ENCODE assay signal across 28 cellular contexts in the genomic region with DNA sequence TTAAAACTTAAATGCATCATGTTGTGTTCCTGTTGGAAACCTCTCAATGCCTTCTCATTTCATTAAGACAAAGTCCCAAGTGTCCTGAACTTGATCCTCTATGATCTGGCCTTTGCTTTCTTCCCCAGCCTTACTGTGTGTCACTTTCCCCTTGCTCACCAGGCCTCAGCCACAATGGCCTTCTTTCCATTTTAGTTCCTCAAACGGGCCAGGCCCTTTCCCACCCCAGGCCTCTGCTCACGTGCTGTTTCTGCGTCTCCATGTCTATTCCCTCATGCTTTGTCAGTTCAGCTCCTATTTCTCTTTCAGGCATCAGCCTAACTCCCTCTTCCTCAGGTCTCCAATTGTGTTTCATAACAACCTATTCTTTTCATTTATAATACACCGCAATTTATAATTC. TPM values are rescaled to one million over a fixed set of nuclear protein-coding genes. Genes with fewer than 3 reads are reported as not detected.
DNase-seq lines count a peak whose midpoint lies in the region; ATAC-seq and TF ChIP-seq lines count a peak whose summit lies in the region.
"Had no signal": no experiment of that assay in that cellular context is flagged by ENCODE, and none has a peak within 500 bp of the region (broad histone marks: within the 10 kb centered on the region; RNA-seq: fewer than 3 reads in every experiment).

No MANE protein-coding gene starts in this region.

- H3K27me3 ChIP-seq in CD4-positive, CD25-positive, alpha-beta regulatory T cell (ENCODE audit: control insufficient read depth, insufficient read depth, low read length): no peaks in the 10 kb centered on the region
- H3K27me3 ChIP-seq in GM23338 (ENCODE audit: insufficient read depth) (no peaks in the 10 kb centered on the region), neural progenitor cell (no peaks in the 10 kb centered on the region)
- H3K27me3 ChIP-seq: BLaER1 treated with 17β-estradiol and CSF1 and Interleukin-3, amounts not matched to agents 10 nM and 100 nM; cardiac muscle cell; tibial artery had no signal

- no peaks in the 10 kb centered on the region for H3K4me1 ChIP-seq in CD4-positive, CD25-positive, alpha-beta regulatory T cell (ENCODE audit: control insufficient read depth, insufficient read depth, low read length, poor library complexity, severe bottlenecking)
- H3K4me1 ChIP-seq in GM23338 (ENCODE audit: insufficient read depth) (peaks cover 6% of the 10 kb centered on the region), neural progenitor cell (peaks cover 6% of the 10 kb centered on the region)
- H3K4me1 ChIP-seq: BLaER1 treated with 17β-estradiol and CSF1 and Interleukin-3, amounts not matched to agents 10 nM and 100 nM; Caco-2; tibial artery had no signal

- H3K79me2 ChIP-seq in GM23338 (replicated peaks; ENCODE audit: insufficient read depth): no peaks in the 10 kb centered on the region
- no peaks in the 10 kb centered on the region for H3K79me2 ChIP-seq in neural progenitor cell (ENCODE audit: low read depth)

- no peak overlapping the region for H3K4me3 ChIP-seq in CD4-positive, CD25-positive, alpha-beta regulatory T cell (ENCODE audit: low read depth, low read length)
- H3K4me3 ChIP-seq in GM23338 (no peak overlapping the region), neural progenitor cell (no peak overlapping the region)
- H3K4me3 ChIP-seq: BLaER1 treated with 17β-estradiol and CSF1 and Interleukin-3, amounts not matched to agents 10 nM and 100 nM; cardiac muscle cell; tibial artery had no signal

- ATAC-seq in CD4-positive, CD25-positive, alpha-beta regulatory T cell (ENCODE audit: low read depth in 2 of 2): no peak
- ATAC-seq in GM23338: no peak
- ATAC-seq: activated CD4-positive, CD25-positive, alpha-beta regulatory T cell treated with anti-CD3 and anti-CD28 coated beads, Interleukin-2, amount 50 U/mL, for 24 hours; effector memory CD8-positive, alpha-beta T cell had no signal

- H4K20me1 ChIP-seq in GM23338 (replicated peaks; ENCODE audit: insufficient read depth) (no peaks in the 10 kb centered on the region), neural progenitor cell (ENCODE audit: low read depth) (no peaks in the 10 kb centered on the region)
- H4K20me1 ChIP-seq: BLaER1 treated with 17β-estradiol and CSF1 and Interleukin-3, amounts not matched to agents 10 nM and 100 nM had no signal

- H3K4me1 Mint-ChIP-seq in CD4-positive, CD25-positive, alpha-beta regulatory T cell: peaks cover 3 to 14% (median 7%) of the 10 kb centered on the region in 4 donors
- H3K4me1 Mint-ChIP-seq in GM23338: peaks cover 7% of the 10 kb centered on the region
- H3K4me1 Mint-ChIP-seq in neural progenitor cell: peaks cover 10% of the 10 kb centered on the region

- 0 out of 2 replicates have a peak, but pooled peaks cover 4% of the 10 kb centered on the region for H3K9me2 ChIP-seq in GM23338 (ENCODE audit: insufficient read depth)

- no peak overlapping the region for H3K27ac ChIP-seq in CD4-positive, CD25-positive, alpha-beta regulatory T cell (ENCODE audit: insufficient read depth, low read length, poor library complexity, severe bottlenecking)
- H3K27ac ChIP-seq in GM23338 (ENCODE audit: low read depth) (no peak overlapping the region), neural progenitor cell (no peak overlapping the region)
- H3K27ac ChIP-seq: BLaER1 treated with 17β-estradiol and CSF1 and Interleukin-3, amounts not matched to agents 10 nM and 100 nM; cardiac muscle cell; tibial artery had no signal

- no peaks in the 10 kb centered on the region for H3K36me3 ChIP-seq in CD4-positive, CD25-positive, alpha-beta regulatory T cell (ENCODE audit: control insufficient read depth, insufficient read depth, low read length)
- H3K36me3 ChIP-seq in GM23338 (ENCODE audit: insufficient read depth): no peaks in the 10 kb centered on the region
- H3K36me3 ChIP-seq in neural progenitor cell: no peaks in the 10 kb centered on the region
- H3K36me3 ChIP-seq: BLaER1 treated with 17β-estradiol and CSF1 and Interleukin-3, amounts not matched to agents 10 nM and 100 nM; cardiac muscle cell; tibial artery had no signal

- H3F3A ChIP-seq in GM23338 (replicated peaks; ENCODE audit: low read depth) (no peaks in the 10 kb centered on the region), neural progenitor cell (ENCODE audit: low read depth) (no peaks in the 10 kb centered on the region)

- H3K4me3 Mint-ChIP-seq in CD4-positive, CD25-positive, alpha-beta regulatory T cell: no peak overlapping the region
- no peak overlapping the region for H3K4me3 Mint-ChIP-seq in GM23338
- H3K4me3 Mint-ChIP-seq in neural progenitor cell: no peak overlapping the region
- H3K4me3 Mint-ChIP-seq: effector memory CD8-positive, alpha-beta T cell; neural crest cell; T-helper 1 cell treated with Interleukin-12 subunit alpha and Interleukin-12 subunit beta and Interleukin-4 antibody, amounts not matched to agents 30 μg/mL and 1 μg/mL, for 36 hours had no signal

- 0 out of 2 replicates have a peak overlapping the region, but pooled peaks have one; percentile 59 for H2AFZ ChIP-seq in GM23338
- H2AFZ ChIP-seq in neural progenitor cell (replicated peaks): no peak overlapping the region

- H3K36me3 Mint-ChIP-seq in CD4-positive, CD25-positive, alpha-beta regulatory T cell: no peaks in the 10 kb centered on the region
- H3K36me3 Mint-ChIP-seq in GM23338 (ENCODE audit: low read depth): no peaks in the 10 kb centered on the region
- no peaks in the 10 kb centered on the region for H3K36me3 Mint-ChIP-seq in neural progenitor cell

- H3K9ac ChIP-seq in neural progenitor cell: no peak overlapping the region
- H3K9ac ChIP-seq: BLaER1 treated with 17β-estradiol and CSF1 and Interleukin-3, amounts not matched to agents 10 nM and 100 nM had no signal

- no peak for TF ChIP-seq CTCF in GM23338 (conservative IDR thresholded peaks at IDR 0.05; ENCODE audit: low read depth in 2 of 2)
- TF ChIP-seq CTCF in neural progenitor cell (IDR thresholded peaks at IDR 0.05): no peak

- no peak for DNase-seq in CD4-positive, CD25-positive, alpha-beta regulatory T cell
- DNase-seq in GM23338 (ENCODE audit: low spot score): no peak
- peak; percentile 18 for DNase-seq in NOMO-1 treated with dmso at 0.1 percent for 144 hours (lab: John Stamatoyannopoulos, UW; ENCODE audit: unreplicated experiment)
- DNase-seq in neural progenitor cell (ENCODE audit: low spot score): no peak
- DNase-seq in pons (ENCODE audit: low spot score): no peak
- DNase-seq in activated CD4-positive, CD25-positive, alpha-beta regulatory T cell (lab: John Stamatoyannopoulos, UW): no peak
- no peak for DNase-seq in DMS153 (lab: John Stamatoyannopoulos, UW)
- DNase-seq: activated CD4-positive, alpha-beta T cell treated with anti-CD3 and anti-CD28 coated beads, Interleukin-2, amount 50 U/mL, for 48 hours; activated gamma-delta T cell treated with Interleukin-2 at 50 U/mL for 16 hours; activated T-cell treated with anti-CD3 and anti-CD28 coated beads, Interleukin-2, amount 50 U/mL, for 48 hours; Caco-2; cortex of kidney; effector memory CD8-positive, alpha-beta T cell; erythroblast; IMR-90; mesendoderm; NCI-H1105 treated with DMSO at 0.1 percent for 48 hours; NCI-H187 treated with DMSO at 0.1 percent for 48 hours; NCI-H526 treated with DMSO at 0.1 percent for 48 hours; posterior cingulate gyrus; stimulated activated CD4-positive, alpha-beta T cell treated with anti-CD3 and anti-CD28 coated beads, Interleukin-4, amount 100 ng/mL, for 1 hour; tibial artery had no signal

- H3K9me3 ChIP-seq in CD4-positive, CD25-positive, alpha-beta regulatory T cell (ENCODE audit: control insufficient read depth in 2 of 2, low read length in 2 of 2): no peaks in the 10 kb centered on the region
- H3K9me3 ChIP-seq in neural progenitor cell (ENCODE audit: low read depth): no peaks in the 10 kb centered on the region
- H3K9me3 ChIP-seq: BLaER1 treated with 17β-estradiol and CSF1 and Interleukin-3, amounts not matched to agents 10 nM and 100 nM; Caco-2; tibial artery had no signal

- H3K4me2 ChIP-seq in GM23338 (no peak overlapping the region), neural progenitor cell (no peak overlapping the region)

- no peaks in the 10 kb centered on the region for H3K27me3 Mint-ChIP-seq in CD4-positive, CD25-positive, alpha-beta regulatory T cell
- H3K27me3 Mint-ChIP-seq in GM23338 (ENCODE audit: insufficient read depth, low read depth, poor library complexity) (peaks cover 2% of the 10 kb centered on the region), neural progenitor cell (ENCODE audit: insufficient read depth, low read depth) (no peaks in the 10 kb centered on the region)
- H3K27me3 Mint-ChIP-seq: effector memory CD8-positive, alpha-beta T cell had no signal

- peaks cover 0 to 2% (median 0%) of the 10 kb centered on the region in 7 donors for H3K9me3 Mint-ChIP-seq in CD4-positive, CD25-positive, alpha-beta regulatory T cell
- H3K9me3 Mint-ChIP-seq in GM23338 (no peaks in the 10 kb centered on the region; the same call in 2 of the 3 replicates), neural progenitor cell (no peaks in the 10 kb centered on the region)

- peak overlapping the region in 2 of 3 donors; percentile 6 to 17 for H3K27ac Mint-ChIP-seq in CD4-positive, CD25-positive, alpha-beta regulatory T cell
- H3K27ac Mint-ChIP-seq in GM23338 (no peak overlapping the region), neural progenitor cell (peak overlapping the region; percentile 4)
- H3K27ac Mint-ChIP-seq: T-helper 1 cell treated with Interleukin-12 subunit alpha and Interleukin-12 subunit beta and Interleukin-4 antibody, amounts not matched to agents 30 μg/mL and 1 μg/mL, for 36 hours had no signal

TF ChIP-seq in GM23338, 12 proteins besides CTCF, POLR2A, EP300 and RAD21 (continues in another document):
- TF ChIP-seq POLR2AphosphoS5 (IDR thresholded peaks at IDR 0.05; ENCODE audit: low read depth) (no peak), STAT1 (IDR thresholded peaks at IDR 0.05; ENCODE audit: unreplicated experiment) (no peak), EZH2phosphoT487 (IDR thresholded peaks at IDR 0.05; ENCODE audit: unreplicated experiment) (no peak), CREB1 (CRISPR knock-in tag; IDR thresholded peaks at IDR 0.05; ENCODE audit: low read depth) (no peak), ZNF114 (CRISPR knock-in tag; IDR thresholded peaks at IDR 0.05) (no peak)
- TF ChIP-seq, protein P1, sequence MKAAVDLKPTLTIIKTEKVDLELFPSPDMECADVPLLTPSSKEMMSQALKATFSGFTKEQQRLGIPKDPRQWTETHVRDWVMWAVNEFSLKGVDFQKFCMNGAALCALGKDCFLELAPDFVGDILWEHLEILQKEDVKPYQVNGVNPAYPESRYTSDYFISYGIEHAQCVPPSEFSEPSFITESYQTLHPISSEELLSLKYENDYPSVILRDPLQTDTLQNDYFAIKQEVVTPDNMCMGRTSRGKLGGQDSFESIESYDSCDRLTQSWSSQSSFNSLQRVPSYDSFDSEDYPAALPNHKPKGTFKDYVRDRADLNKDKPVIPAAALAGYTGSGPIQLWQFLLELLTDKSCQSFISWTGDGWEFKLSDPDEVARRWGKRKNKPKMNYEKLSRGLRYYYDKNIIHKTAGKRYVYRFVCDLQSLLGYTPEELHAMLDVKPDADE (IDR thresholded peaks at IDR 0.05): no peak

RNA-seq across cellular contexts. Expression of a gene that starts 19.5 kb away (rescaled TPM):
- 2,224 TPM for total RNA-seq in CD4-positive, CD25-positive, alpha-beta regulatory T cell
- 100 to 1,000 TPM; 536 to 682 (median 586) TPM for polyA plus RNA-seq in CD4-positive, CD25-positive, alpha-beta regulatory T cell
- total RNA-seq in GM23338 (2014; rRNA removed; shearing (Covaris generic)): 1.3 and 2.1 TPM in 2 replicates
- 2.1 and 2.5 TPM in 2 replicates for polyA plus RNA-seq in GM23338 (2016; fragmentation: Nextera tagmentation; extraction: Ambion mirVana)
- 31.0 and 32.6 TPM in 2 replicates for total RNA-seq in neural progenitor cell (ENCODE audit: low replicate concordance)
- total RNA-seq: G401, IMR-90 had no signal
- polyA plus RNA-seq: IMR-90 had no signal

Comparison
In these comparisons a context has a peak if more than half of its experiments do, and no peak if none do; other contexts are left out.
1. RNA of a gene that starts 19.5 kb away (total RNA-seq): 2,224 TPM in CD4-positive, CD25-positive, alpha-beta regulatory T cell (single experiment); 31.0 to 32.6 TPM in neural progenitor cell and 1.3 to 2.1 TPM in GM23338; every median in the first group is over 10 times any median in the second.